In the genomic region with DNA sequence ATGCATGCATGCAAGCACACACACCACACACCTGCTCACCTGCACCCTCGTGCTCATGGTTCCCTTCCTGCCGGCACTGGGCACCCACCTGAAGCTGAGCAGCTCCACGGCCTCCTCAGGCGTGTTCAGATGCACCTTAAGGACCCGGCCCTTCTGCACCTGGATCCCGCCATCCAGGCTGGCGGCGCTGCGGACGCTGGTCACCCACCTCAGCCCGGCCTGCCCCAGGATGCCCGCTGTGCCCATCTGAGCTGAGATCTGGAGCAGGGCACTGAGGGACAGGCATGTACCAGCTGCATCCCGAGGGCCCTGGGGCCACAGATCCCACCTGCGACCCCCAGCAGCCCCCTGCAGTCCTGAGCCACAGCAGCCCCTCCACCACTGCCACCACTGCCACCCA, we compare ENCODE assay signal across 34 cellular contexts.
"Had no signal": no experiment of that assay in that cellular context is flagged by ENCODE, and none has a peak within 500 bp of the region (broad histone marks: within the 10 kb centered on the region; RNA-seq: fewer than 3 reads in every experiment).

No MANE protein-coding gene starts in this region.

- H3K9me3 ChIP-seq: ascending aorta, Peyer's patch, SJSA1, SK-N-SH had no signal

- DNase-seq: activated CD4-positive, alpha-beta T cell treated with anti-CD3 and anti-CD28 coated beads for 36 hours; activated CD4-positive, alpha-beta T cell treated with anti-CD3 and anti-CD28 coated beads, Interleukin-2, amount 10 ng/mL, durations not matched to agents 7 days and 5 days; activated CD4-positive, alpha-beta T cell treated with anti-CD3 and anti-CD28 coated beads, Interleukin-2, amount 50 U/mL, for 48 hours; activated CD8-positive, alpha-beta T cell treated with anti-CD3 and anti-CD28 coated beads, Interleukin-2, amount 10 ng/mL, durations not matched to agents 7 days and 5 days; activated gamma-delta T cell; activated naive CD4-positive, alpha-beta T cell treated with Interleukin-2 at 50 U/mL for 16 hours; activated naive CD8-positive, alpha-beta T cell treated with anti-CD3 and anti-CD28 coated beads, Interleukin-2, amount 10 ng/mL, durations not matched to agents 7 days and 5 days; activated T-cell treated with anti-CD3 and anti-CD28 coated beads, Interleukin-2, amount 50 U/mL, for 24 hours; amygdala; NCI-H1092 treated with DMSO at 0.1 percent for 48 hours; NCI-H1417; NCI-H146; NCI-H187; NCI-H2029 treated with DMSO at 0.1 percent for 48 hours; NCI-H2107; NCI-H2171; NCI-H510A; NCI-H526; NCI-H748 treated with DMSO at 0.1 percent for 48 hours; NK-92 treated with Interleukin-12 subunit alpha and Interleukin-12 subunit beta, amount 100 ng/mL, for 24 hours; PC-3; Peyer's patch; RPMI8226; SHP77 treated with DMSO at 0.1 percent for 48 hours; SK-N-SH had no signal

- H3K36me3 ChIP-seq: ascending aorta, cardiac muscle cell, Peyer's patch, SJSA1 had no signal

- H3K9me3 Mint-ChIP-seq: activated naive CD4-positive, alpha-beta T cell treated with anti-CD3 and anti-CD28 coated beads, Interleukin-2, amount 50 U/mL, for 24 hours had no signal

- H3K27me3 ChIP-seq: ascending aorta, cardiac muscle cell, Peyer's patch, SJSA1 had no signal

- H3K9ac ChIP-seq: SK-N-SH had no signal

- H3K4me2 ChIP-seq: SK-N-SH had no signal

- H3K27ac Mint-ChIP-seq: activated CD4-positive, alpha-beta T cell treated with anti-CD3 and anti-CD28 coated beads for 36 hours; activated CD4-positive, alpha-beta T cell treated with anti-CD3 and anti-CD28 coated beads, Interleukin-2, amount 10 ng/mL, durations not matched to agents 7 days and 5 days; activated CD8-positive, alpha-beta T cell treated with anti-CD3 and anti-CD28 coated beads, Interleukin-2, amount 10 ng/mL, durations not matched to agents 7 days and 5 days; activated naive CD4-positive, alpha-beta T cell treated with anti-CD3 and anti-CD28 coated beads, Interleukin-2, amount 50 U/mL, for 24 hours; activated naive CD8-positive, alpha-beta T cell treated with anti-CD3 and anti-CD28 coated beads, Interleukin-2, amount 10 ng/mL, durations not matched to agents 7 days and 5 days; activated T-cell treated with anti-CD3 and anti-CD28 coated beads, Interleukin-2, amount 50 U/mL, for 24 hours; activated T-helper 2 cell treated with anti-CD3 and anti-CD28 coated beads, Interferon-gamma antibody, Interleukin-2, Interleukin-4, amounts not matched to agents 10 μg/mL and 5 μg/mL and 100 μg/mL, durations not matched to agents 14 hours and 24 hours and 36 hours; T-helper 1 cell treated with Interleukin-12 subunit alpha and Interleukin-12 subunit beta and Interleukin-4 antibody, amounts not matched to agents 30 μg/mL and 1 μg/mL, for 36 hours; T-helper 2 cell treated with Interferon-gamma antibody and Interleukin-4, amounts not matched to agents 5 μg/mL and 100 μg/mL, for 36 hours; WTC11 had no signal

- H3K4me3 Mint-ChIP-seq: activated CD4-positive, alpha-beta T cell treated with anti-CD3 and anti-CD28 coated beads for 36 hours; activated CD4-positive, alpha-beta T cell treated with anti-CD3 and anti-CD28 coated beads, Interleukin-2, amount 10 ng/mL, durations not matched to agents 7 days and 5 days; activated CD8-positive, alpha-beta T cell treated with anti-CD3 and anti-CD28 coated beads, Interleukin-2, amount 10 ng/mL, durations not matched to agents 7 days and 5 days; activated naive CD4-positive, alpha-beta T cell treated with anti-CD3 and anti-CD28 coated beads, Interleukin-2, amount 50 U/mL, for 24 hours; activated naive CD8-positive, alpha-beta T cell treated with anti-CD3 and anti-CD28 coated beads, Interleukin-2, amount 10 ng/mL, durations not matched to agents 7 days and 5 days; activated T-cell treated with anti-CD3 and anti-CD28 coated beads, Interleukin-2, amount 50 U/mL, for 24 hours; T-helper 1 cell treated with Interleukin-12 subunit alpha and Interleukin-12 subunit beta and Interleukin-4 antibody, amounts not matched to agents 30 μg/mL and 1 μg/mL, for 36 hours; T-helper 2 cell treated with Interferon-gamma antibody and Interleukin-4, amounts not matched to agents 5 μg/mL and 100 μg/mL, for 36 hours; WTC11 had no signal

- H3K4me1 Mint-ChIP-seq: activated CD4-positive, alpha-beta T cell treated with anti-CD3 and anti-CD28 coated beads for 36 hours; activated CD4-positive, alpha-beta T cell treated with anti-CD3 and anti-CD28 coated beads, Interleukin-2, amount 10 ng/mL, durations not matched to agents 7 days and 5 days; activated naive CD4-positive, alpha-beta T cell treated with anti-CD3 and anti-CD28 coated beads, Interleukin-2, amount 50 U/mL, for 24 hours; activated naive CD8-positive, alpha-beta T cell treated with anti-CD3 and anti-CD28 coated beads, Interleukin-2, amount 10 ng/mL, durations not matched to agents 7 days and 5 days; WTC11 had no signal

- H3K36me3 Mint-ChIP-seq: activated naive CD8-positive, alpha-beta T cell treated with anti-CD3 and anti-CD28 coated beads, Interleukin-2, amount 10 ng/mL, durations not matched to agents 7 days and 5 days had no signal

- H3K4me3 ChIP-seq: ascending aorta, cardiac muscle cell, Peyer's patch, SJSA1 had no signal

- H3K27ac ChIP-seq: ascending aorta, cardiac muscle cell, Peyer's patch, SJSA1 had no signal

- H3K4me1 ChIP-seq: ascending aorta, Peyer's patch had no signal

- ATAC-seq: activated CD4-positive, alpha-beta T cell treated with anti-CD3 and anti-CD28 coated beads for 36 hours; activated CD4-positive, CD25-positive, alpha-beta regulatory T cell treated with anti-CD3 and anti-CD28 coated beads, Interleukin-2, amount 50 U/mL, for 24 hours; activated CD8-positive, alpha-beta T cell treated with anti-CD3 and anti-CD28 coated beads, Interleukin-2, amount 10 ng/mL, durations not matched to agents 7 days and 5 days; PC-3; WTC11 had no signal

- H3K27me3 Mint-ChIP-seq: activated CD4-positive, alpha-beta T cell treated with anti-CD3 and anti-CD28 coated beads for 36 hours; activated CD4-positive, alpha-beta T cell treated with anti-CD3 and anti-CD28 coated beads, Interleukin-2, amount 10 ng/mL, durations not matched to agents 7 days and 5 days; activated naive CD4-positive, alpha-beta T cell treated with anti-CD3 and anti-CD28 coated beads, Interleukin-2, amount 50 U/mL, for 24 hours; activated naive CD8-positive, alpha-beta T cell treated with anti-CD3 and anti-CD28 coated beads, Interleukin-2, amount 10 ng/mL, durations not matched to agents 7 days and 5 days; activated T-cell treated with anti-CD3 and anti-CD28 coated beads, Interleukin-2, amount 50 U/mL, for 24 hours had no signal
